Comparison of ENCODE assay signal across 10 cellular contexts in genomic region chrX:86133761-86134160, GRCh38. TPM values are rescaled to one million over a fixed set of nuclear protein-coding genes. Genes with fewer than 3 reads are reported as not detected.
A peak's percentile ranks its signal among the peaks of the same experiment; 100 is the strongest.
DNase-seq lines count a peak whose midpoint lies in the region; ATAC-seq and TF ChIP-seq lines count a peak whose summit lies in the region.
"Had no signal": no experiment of that assay in that cellular context is flagged by ENCODE, and none has a peak within 500 bp of the region (broad histone marks: within the 10 kb centered on the region; RNA-seq: fewer than 3 reads in every experiment).

No MANE protein-coding gene starts in this region.

- H3K27ac ChIP-seq in colonic mucosa (no peak overlapping the region), left lung (no peak overlapping the region)

- H3K27me3 ChIP-seq in colonic mucosa = no peaks in the 10 kb centered on the region
- H3K27me3 ChIP-seq in left lung = peaks cover 0 to 3% of the 10 kb centered on the region in 2 donors

- TF ChIP-seq CTCF in colonic mucosa (IDR thresholded peaks at IDR 0.05) = peak; percentile 59
- TF ChIP-seq CTCF in retinal pigment epithelial cell (conservative IDR thresholded peaks at IDR 0.05; ENCODE audit: low read depth, low read length) = peak; percentile 57
- TF ChIP-seq CTCF in left lung (IDR thresholded peaks at IDR 0.05) = peak in 1 of 2 donors; percentile 59

- H3K9me3 ChIP-seq in colonic mucosa = no peaks in the 10 kb centered on the region
- no peaks in the 10 kb centered on the region for H3K9me3 ChIP-seq in left lung

- H3K36me3 ChIP-seq in colonic mucosa (no peaks in the 10 kb centered on the region), left lung (no peaks in the 10 kb centered on the region)

- no peak for ATAC-seq in left lung

- no peaks in the 10 kb centered on the region for H3K4me1 ChIP-seq in colonic mucosa
- H3K4me1 ChIP-seq in left lung = no peaks in the 10 kb centered on the region

- intact Hi-C loops in colonic mucosa (cut with DNase I) = no loop called here
- intact Hi-C loops in left lung (cut with DNase I) = no loop called here

- DNase-seq in NCI-H2171 treated with DMSO at 0.1 percent for 48 hours (lab: John Stamatoyannopoulos, UW) (peak; percentile 0), NCI-H2171 (lab: John Stamatoyannopoulos, UW) (no peak), NAMALWA (ENCODE audit: low spot score) (peak; percentile 16), colonic mucosa (no peak), retinal pigment epithelial cell (ENCODE audit: low read depth) (no peak), left lung (no peak), activated T-cell treated with anti-CD3 and anti-CD28 coated beads for 4 hours (no peak), activated gamma-delta T cell (lab: John Stamatoyannopoulos, UW) (no peak)

- H3K9ac ChIP-seq in colonic mucosa (ENCODE audit: low read depth in 2 of 2, low read length in 2 of 2) = no peak overlapping the region

- H3K4me3 ChIP-seq in colonic mucosa = no peak overlapping the region
- no peak overlapping the region for H3K4me3 ChIP-seq in retinal pigment epithelial cell (ENCODE audit: low read length)
- H3K4me3 ChIP-seq in left lung = no peak overlapping the region

RNA-seq across cellular contexts. Expression of gene DACH2, which starts 14.5 kb away (rescaled TPM):
- total RNA-seq in colonic mucosa (under 1 TPM in 1 of 2 donors, not detected in 1; 0.05 TPM), left lung (under 1 TPM in 1 of 2 donors, not detected in 1; 0.17 TPM)
- total RNA-seq: CD4-positive, alpha-beta memory T cell; LHCN-M2 had no signal

Comparison
In these comparisons a context has a peak if more than half of its experiments do, and no peak if none do; other contexts are left out.
1. DNase-seq: peak in NCI-H2171 treated with DMSO at 0.1 percent for 48 hours (single experiment) and NAMALWA (single experiment); none in NCI-H2171 (single experiment), colonic mucosa (single experiment), retinal pigment epithelial cell (single experiment), left lung (0 of 2), activated T-cell treated with anti-CD3 and anti-CD28 coated beads for 4 hours (single experiment) and activated gamma-delta T cell (single experiment).